Comparison of ENCODE assay signal across 16 cellular contexts in genomic region chr3:63442918-63443317, GRCh38.
"Had no signal": no experiment of that assay in that cellular context is flagged by ENCODE, and none has a peak within 500 bp of the region (broad histone marks: within the 10 kb centered on the region; RNA-seq: fewer than 3 reads in every experiment).

No MANE protein-coding gene starts in this region.

- H3K27ac Mint-ChIP-seq: activated CD4-positive, alpha-beta memory T cell treated with anti-CD3 and anti-CD28 coated beads for 36 hours; activated CD4-positive, alpha-beta T cell treated with anti-CD3 and anti-CD28 coated beads for 36 hours; activated CD8-positive, alpha-beta memory T cell treated with anti-CD3 and anti-CD28 coated beads, Interleukin-2, amount 10 ng/mL, durations not matched to agents 7 days and 5 days; activated naive CD8-positive, alpha-beta T cell; dendritic cell treated with granulocyte-macrophage colony-stimulating factor and Interleukin-4, amounts not matched to agents 40 ng/mL and 50 ng/mL, for 4 days; natural killer cell treated with Interleukin-12 subunit alpha and Interleukin-12 subunit beta and Interleukin-15 and Interleukin-18, amount 100 ng/mL, for 72 hours had no signal

- FAIRE-seq: endothelial cell of umbilical vein had no signal

- H3K27me3 Mint-ChIP-seq: activated CD4-positive, alpha-beta memory T cell treated with anti-CD3 and anti-CD28 coated beads for 36 hours; activated CD4-positive, alpha-beta T cell treated with anti-CD3 and anti-CD28 coated beads for 36 hours; activated CD8-positive, alpha-beta memory T cell treated with anti-CD3 and anti-CD28 coated beads, Interleukin-2, amount 10 ng/mL, durations not matched to agents 7 days and 5 days; dendritic cell treated with granulocyte-macrophage colony-stimulating factor and Interleukin-4, amounts not matched to agents 40 ng/mL and 50 ng/mL, for 4 days had no signal

- H3K4me1 Mint-ChIP-seq: activated CD4-positive, alpha-beta T cell treated with anti-CD3 and anti-CD28 coated beads for 36 hours; activated CD8-positive, alpha-beta memory T cell treated with anti-CD3 and anti-CD28 coated beads, Interleukin-2, amount 10 ng/mL, durations not matched to agents 7 days and 5 days had no signal

- H3K9me3 Mint-ChIP-seq: activated CD4-positive, alpha-beta memory T cell treated with anti-CD3 and anti-CD28 coated beads for 36 hours; dendritic cell treated with granulocyte-macrophage colony-stimulating factor and Interleukin-4, amounts not matched to agents 40 ng/mL and 50 ng/mL, for 4 days had no signal

- DNase-seq: activated CD4-positive, alpha-beta memory T cell treated with anti-CD3 and anti-CD28 coated beads for 36 hours; activated CD4-positive, alpha-beta T cell treated with anti-CD3 and anti-CD28 coated beads for 36 hours; activated CD8-positive, alpha-beta memory T cell treated with anti-CD3 and anti-CD28 coated beads, Interleukin-2, amount 10 ng/mL, durations not matched to agents 7 days and 5 days; effector memory CD4-positive, alpha-beta T cell; islet precursor cell; left colon; occipital lobe; stimulated activated CD4-positive, alpha-beta T cell treated with anti-CD3 and anti-CD28 coated beads, Interleukin-12 subunit alpha, Interleukin-12 subunit beta, amount 100 ng/mL, for 4 hours; stimulated activated CD4-positive, alpha-beta T cell treated with anti-CD3 and anti-CD28 coated beads, Interleukin-1b, Interleukin-23, amount 100 ng/mL, for 48 hours; stimulated activated CD8-positive, alpha-beta memory T cell treated with anti-CD3 and anti-CD28 coated beads, Interleukin-4, amount 100 ng/mL, for 48 hours; stimulated activated naive CD4-positive, alpha-beta T cell; upper lobe of right lung had no signal

- H3K4me3 Mint-ChIP-seq: activated CD4-positive, alpha-beta memory T cell treated with anti-CD3 and anti-CD28 coated beads for 36 hours; activated CD4-positive, alpha-beta T cell treated with anti-CD3 and anti-CD28 coated beads for 36 hours; activated CD8-positive, alpha-beta memory T cell treated with anti-CD3 and anti-CD28 coated beads, Interleukin-2, amount 10 ng/mL, durations not matched to agents 7 days and 5 days; activated naive CD8-positive, alpha-beta T cell; dendritic cell treated with granulocyte-macrophage colony-stimulating factor and Interleukin-4, amounts not matched to agents 40 ng/mL and 50 ng/mL, for 4 days; natural killer cell treated with Interleukin-12 subunit alpha and Interleukin-12 subunit beta and Interleukin-15 and Interleukin-18, amount 100 ng/mL, for 72 hours had no signal

- ATAC-seq: activated CD4-positive, alpha-beta T cell treated with anti-CD3 and anti-CD28 coated beads for 36 hours; activated CD8-positive, alpha-beta memory T cell treated with anti-CD3 and anti-CD28 coated beads, Interleukin-2, amount 10 ng/mL, durations not matched to agents 7 days and 5 days; left colon; natural killer cell treated with Interleukin-12 subunit alpha and Interleukin-12 subunit beta and Interleukin-15 and Interleukin-18, amount 100 ng/mL, for 72 hours; upper lobe of right lung had no signal

- H3K36me3 Mint-ChIP-seq: activated CD4-positive, alpha-beta memory T cell treated with anti-CD3 and anti-CD28 coated beads for 36 hours; activated CD8-positive, alpha-beta memory T cell treated with anti-CD3 and anti-CD28 coated beads, Interleukin-2, amount 10 ng/mL, durations not matched to agents 7 days and 5 days; activated naive CD8-positive, alpha-beta T cell; natural killer cell treated with Interleukin-12 subunit alpha and Interleukin-12 subunit beta and Interleukin-15 and Interleukin-18, amount 100 ng/mL, for 72 hours had no signal
